In genomic region chr15:83065431-83065830, GRCh38 we compare ENCODE assay signal across 10 cellular contexts. TPM values are rescaled to one million over a fixed set of nuclear protein-coding genes. Genes with fewer than 3 reads are reported as not detected.
A peak's percentile ranks its signal among the peaks of the same experiment; 100 is the strongest.
DNase-seq lines count a peak whose midpoint lies in the region; ATAC-seq, FAIRE-seq and TF ChIP-seq lines count a peak whose summit lies in the region.
"Had no signal": no experiment of that assay in that cellular context is flagged by ENCODE, and none has a peak within 500 bp of the region (broad histone marks: within the 10 kb centered on the region; RNA-seq: fewer than 3 reads in every experiment).

No MANE protein-coding gene starts in this region.

- peaks cover 16% of the 10 kb centered on the region for H3K4me1 Mint-ChIP-seq in activated T-cell treated with anti-CD3 and anti-CD28 coated beads, Interleukin-2, amount 50 U/mL, for 24 hours (ENCODE audit: low read depth)
- H3K4me1 Mint-ChIP-seq in activated naive CD8-positive, alpha-beta T cell (ENCODE audit: low read depth), result peaks cover 17% of the 10 kb centered on the region

- H3K27ac Mint-ChIP-seq in activated T-cell treated with anti-CD3 and anti-CD28 coated beads, Interleukin-2, amount 50 U/mL, for 24 hours, result peak overlapping the region; percentile 92
- peak overlapping the region; percentile 70 for H3K27ac Mint-ChIP-seq in activated naive CD8-positive, alpha-beta T cell

- peak overlapping the region; percentile 90 for H3K9ac ChIP-seq in HepG2 (ENCODE audit: insufficient read depth, low read depth, low read length)

- CTCF ChIA-PET in HepG2 (lab: Yijun Ruan, JAX; ENCODE audit: low intra/inter-chr PET ratio, low total read pairs), result no interaction called here

- peaks cover 6% of the 10 kb centered on the region for H3K9me3 Mint-ChIP-seq in activated T-cell treated with anti-CD3 and anti-CD28 coated beads, Interleukin-2, amount 50 U/mL, for 24 hours
- H3K9me3 Mint-ChIP-seq in activated naive CD8-positive, alpha-beta T cell (ENCODE audit: low read depth), result no peaks in the 10 kb centered on the region
- H3K9me3 Mint-ChIP-seq: activated T-cell treated with anti-CD3 and anti-CD28 coated beads, Interleukin-2, amount 50 U/mL, for 4 hours had no signal

- no peak overlapping the region for H3K4me3 Mint-ChIP-seq in activated T-cell treated with anti-CD3 and anti-CD28 coated beads, Interleukin-2, amount 50 U/mL, for 24 hours
- H3K4me3 Mint-ChIP-seq in activated naive CD8-positive, alpha-beta T cell, result no peak overlapping the region
- H3K4me3 Mint-ChIP-seq: activated T-cell treated with anti-CD3 and anti-CD28 coated beads, Interleukin-2, amount 50 U/mL, for 4 hours had no signal

- ATAC-seq in HepG2, result no peak
- no peak for ATAC-seq in mucosa of descending colon
- ATAC-seq: activated T-cell treated with anti-CD3 and anti-CD28 coated beads, Interleukin-2, amount 50 U/mL, for 4 hours had no signal

- H3K36me3 ChIP-seq in HepG2 (replicated peaks in 1 of 2; ENCODE audit: control insufficient read depth in 1 of 2, insufficient read depth in 2 of 2, low read length in 2 of 2) (peaks cover 2 to 10% of the 10 kb centered on the region in 2 experiments; a peak in 4 of 5 replicates), thyroid gland (no peaks in the 10 kb centered on the region), mucosa of descending colon (ENCODE audit: low read depth) (no peaks in the 10 kb centered on the region)

- H3K27me3 ChIP-seq in HepG2 (ENCODE audit: control insufficient read depth in 1 of 2, insufficient read depth in 2 of 2, low read length in 2 of 2), result no peaks in the 10 kb centered on the region
- H3K27me3 ChIP-seq in thyroid gland, result no peaks in the 10 kb centered on the region

- WGBS in HepG2 (ENCODE audit: low lambda C conversion rate), result 20% methylated on average over 3 of the region's 3 CpGs
- WGBS in thyroid gland, 2 donors, result 36 to 39% methylated on average over 3 of the region's 3 CpGs

- intact Hi-C loops in HepG2 (cut with micrococcal nuclease; ENCODE audit: unreplicated experiment) (loop anchor here (5.0 kb wide), 1 partner anchor 142 kb away; the partner anchor contains the start of gene HDGFL3), thyroid gland (cut with DNase I) (loop anchor here (10.0 kb wide), 1 partner anchor 139 kb away; the partner anchor contains the start of gene HDGFL3), mucosa of descending colon (cut with DNase I, micrococcal nuclease) (no loop called here)

- H3K9me3 ChIP-seq in HepG2 (ENCODE audit: low read length) (no peaks in the 10 kb centered on the region), thyroid gland (no peaks in the 10 kb centered on the region), mucosa of descending colon (no peaks in the 10 kb centered on the region)

- H3K4me3 ChIP-seq in HepG2 (replicated peaks in 1 of 3; ENCODE audit: insufficient read depth in 1 of 3, low read depth in 2 of 3, low read length in 3 of 3), result peak overlapping the region; percentile 71 to 92 (median 81)
- H3K4me3 ChIP-seq in thyroid gland (replicated peaks in 1 of 3), result peak overlapping the region in 2 of 3 donors; percentile 82 to 92
- H3K4me3 ChIP-seq in mucosa of descending colon, result no peak overlapping the region

- BruUV-seq in HepG2 (replicated peaks; lab: Mats Ljungman, UMichigan), result no TSS peak

- no peak overlapping the region for H2AFZ ChIP-seq in HepG2 (ENCODE audit: low read length)

- H3K27ac ChIP-seq in HepG2 (ENCODE audit: extremely low read length, insufficient read depth, low read length) (no peak overlapping the region), thyroid gland (peak overlapping the region in 1 of 3 donors; percentile 9)

- POLR2A ChIA-PET in HepG2 (lab: Yijun Ruan, JAX), result no interaction called here

- peaks cover 64% of the 10 kb centered on the region for H3K79me2 ChIP-seq in HepG2 (ENCODE audit: insufficient read depth, low read length)

- no peak for TF ChIP-seq RAD21 in HepG2 (CRISPR knock-in tag; IDR thresholded peaks at IDR 0.05)

- TF ChIP-seq CTCF in HepG2 (CRISPR knock-in tag; IDR thresholded peaks at IDR 0.05), result no peak
- no peak for TF ChIP-seq CTCF in thyroid gland (IDR thresholded peaks at IDR 0.05)
- no peak for TF ChIP-seq CTCF in mucosa of descending colon (IDR thresholded peaks at IDR 0.05)

- H3K27me3 Mint-ChIP-seq in activated T-cell treated with anti-CD3 and anti-CD28 coated beads, Interleukin-2, amount 50 U/mL, for 24 hours, result no peaks in the 10 kb centered on the region
- H3K27me3 Mint-ChIP-seq in activated naive CD8-positive, alpha-beta T cell, result no peaks in the 10 kb centered on the region

- H3K4me2 ChIP-seq in HepG2 (ENCODE audit: low read depth, low read length), result peak overlapping the region; percentile 76

- H4K20me1 ChIP-seq in HepG2 (ENCODE audit: insufficient read depth, low read length), result peaks cover 38% of the 10 kb centered on the region

- H3K4me1 ChIP-seq in HepG2 (ENCODE audit: insufficient read depth, low read length) (peaks cover 52% of the 10 kb centered on the region), thyroid gland (peaks cover 36 to 42% of the 10 kb centered on the region in 2 donors), mucosa of descending colon (ENCODE audit: low read depth) (peaks cover 44% of the 10 kb centered on the region)

- FAIRE-seq in HepG2 (lab: Jason Lieb, UNC), result no peak

- in situ Hi-C loops in HepG2 (cut with HindIII; ENCODE audit: extremely low pct_ligation_motif_present, low pct_unique_long_range_greater_than_20kb), result no loop called here

- peaks cover 4% of the 10 kb centered on the region for H3K36me3 Mint-ChIP-seq in activated T-cell treated with anti-CD3 and anti-CD28 coated beads, Interleukin-2, amount 50 U/mL, for 24 hours (ENCODE audit: low read depth)
- peaks cover 7% of the 10 kb centered on the region for H3K36me3 Mint-ChIP-seq in activated naive CD8-positive, alpha-beta T cell

- no peak for DNase-seq in activated T-cell treated with anti-CD3 and anti-CD28 coated beads, Interleukin-2, amount 50 U/mL, for 24 hours
- DNase-seq in activated T-cell treated with anti-CD3 and anti-CD28 coated beads for 4 hours (no peak), HepG2 (ENCODE audit: low spot score) (no peak), thyroid gland (no peak), DMS79 (lab: John Stamatoyannopoulos, UW) (no peak), mucosa of descending colon (no peak), DMS53 (lab: John Stamatoyannopoulos, UW) (no peak)
- DNase-seq: activated T-cell treated with anti-CD3 and anti-CD28 coated beads, Interleukin-2, amount 50 U/mL, for 4 hours; DMS79 treated with DMSO at 0.1 percent for 48 hours had no signal

- TF ChIP-seq EP300 in HepG2 (IDR thresholded peaks at IDR 0.05; ENCODE audit: low read depth in 2 of 2, low read length in 2 of 2), result no peak
- no peak for TF ChIP-seq EP300 in HepG2 (CRISPR knock-in tag; IDR thresholded peaks at IDR 0.05; ENCODE audit: borderline replicate concordance)

- no peak for TF ChIP-seq POLR2A in HepG2 (IDR thresholded peaks at IDR 0.05; ENCODE audit: insufficient read depth in 1 of 2, low read depth in 2 of 2, low read length in 2 of 2)
- TF ChIP-seq POLR2A in thyroid gland (IDR thresholded peaks at IDR 0.05), result no peak

RNA-seq across cellular contexts. Expression of gene BTBD1, which starts 1.6 kb away (rescaled TPM):
- total RNA-seq in HepG2 (2016; rRNA removed; fragmentation: Illumina TruSeq; extraction: Trizol), result 53.9 and 73.8 TPM in 2 replicates
- 13.6 and 15.2 TPM in 2 replicates for total RNA-seq in HepG2 (2016; cell fraction: cytosol; rRNA removed; fragmentation: Illumina TruSeq; extraction: Trizol; ENCODE audit: low read depth)
- 53.8 and 73.4 TPM in 2 replicates for total RNA-seq in HepG2 (2016; cell fraction: insoluble cytoplasmic fraction; rRNA removed; fragmentation: Illumina TruSeq; extraction: Trizol)
- 46.1 and 47.0 TPM in 2 replicates for total RNA-seq in HepG2 (2016; cell fraction: membrane; rRNA removed; fragmentation: Illumina TruSeq; extraction: Trizol)
- total RNA-seq in HepG2 (2016; cell fraction: nucleus; rRNA removed; fragmentation: Illumina TruSeq; extraction: Trizol), result 30.5 and 36.6 TPM in 2 replicates
- polyA plus RNA-seq in HepG2 (2011; rRNA removed), result 29.3 and 32.1 TPM in 2 replicates
- polyA plus RNA-seq in HepG2 (2011; cell fraction: cytosol; rRNA removed), result 15.5 and 22.7 TPM in 2 replicates
- polyA plus RNA-seq in HepG2 (2011; cell fraction: nucleus; rRNA removed), result 16.1 and 16.9 TPM in 2 replicates
- 29.1 and 30.1 TPM in 2 replicates for polyA plus RNA-seq in HepG2 (2012)
- 8.4 and 9.7 TPM in 2 replicates for polyA plus RNA-seq in HepG2 (2016; cell fraction: cytosol; fragmentation: Illumina TruSeq; extraction: Trizol; ENCODE audit: low read depth)
- polyA plus RNA-seq in HepG2 (2016; cell fraction: insoluble cytoplasmic fraction; fragmentation: Illumina TruSeq; extraction: Trizol; ENCODE audit: low read depth), result 64.4 and 68.4 TPM in 2 replicates
- polyA plus RNA-seq in HepG2 (2016; cell fraction: membrane; fragmentation: Illumina TruSeq; extraction: Trizol; ENCODE audit: low read depth), result 26.9 and 28.8 TPM in 2 replicates
- 37.4 and 40.1 TPM in 2 replicates for polyA plus RNA-seq in HepG2 (2016; cell fraction: nucleus; fragmentation: Illumina TruSeq; extraction: Trizol; ENCODE audit: insufficient read depth, low read depth)
- polyA minus RNA-seq in HepG2 (2011; rRNA and poly(A)+ RNA removed; ENCODE audit: low replicate concordance), result 24.0 and 76.6 TPM in 2 replicates
- polyA minus RNA-seq in HepG2 (2011; cell fraction: cytosol; rRNA and poly(A)+ RNA removed), result 36.8 and 38.1 TPM in 2 replicates
- 38.5 and 46.7 TPM in 2 replicates for polyA minus RNA-seq in HepG2 (2011; cell fraction: nucleus; rRNA and poly(A)+ RNA removed)
- 10 to 100 TPM; 84.7 to 99.3 (median 94.5) TPM for total RNA-seq in thyroid gland
- 10 to 100 TPM; 50.9 to 57.8 (median 53.7) TPM for total RNA-seq in mucosa of descending colon

RNA-seq across cellular contexts. Expression of gene TM6SF1, which starts 42.0 kb away (rescaled TPM):
- not detected in 2 replicates for total RNA-seq in HepG2 (2016; rRNA removed; fragmentation: Illumina TruSeq; extraction: Trizol)
- total RNA-seq in HepG2 (2016; cell fraction: cytosol; rRNA removed; fragmentation: Illumina TruSeq; extraction: Trizol; ENCODE audit: low read depth), result not detected in 2 replicates
- total RNA-seq in HepG2 (2016; cell fraction: insoluble cytoplasmic fraction; rRNA removed; fragmentation: Illumina TruSeq; extraction: Trizol), result not detected in 2 replicates
- not detected in 2 replicates for total RNA-seq in HepG2 (2016; cell fraction: membrane; rRNA removed; fragmentation: Illumina TruSeq; extraction: Trizol)
- total RNA-seq in HepG2 (2016; cell fraction: nucleus; rRNA removed; fragmentation: Illumina TruSeq; extraction: Trizol), result not detected in 2 replicates
- polyA plus RNA-seq in HepG2 (2011; rRNA removed), result not detected in 2 replicates
- polyA plus RNA-seq in HepG2 (2011; cell fraction: cytosol; rRNA removed), result not detected in 2 replicates
- not detected in 2 replicates for polyA plus RNA-seq in HepG2 (2011; cell fraction: nucleus; rRNA removed)
- not detected in 2 replicates for polyA plus RNA-seq in HepG2 (2012)
- polyA plus RNA-seq in HepG2 (2016; cell fraction: cytosol; fragmentation: Illumina TruSeq; extraction: Trizol; ENCODE audit: low read depth), result not detected in 2 replicates
- polyA plus RNA-seq in HepG2 (2016; cell fraction: insoluble cytoplasmic fraction; fragmentation: Illumina TruSeq; extraction: Trizol; ENCODE audit: low read depth), result not detected in 2 replicates
- not detected in 2 replicates for polyA plus RNA-seq in HepG2 (2016; cell fraction: membrane; fragmentation: Illumina TruSeq; extraction: Trizol; ENCODE audit: low read depth)
- polyA plus RNA-seq in HepG2 (2016; cell fraction: nucleus; fragmentation: Illumina TruSeq; extraction: Trizol; ENCODE audit: insufficient read depth, low read depth), result not detected in 2 replicates
- not detected in 2 replicates for polyA minus RNA-seq in HepG2 (2011; rRNA and poly(A)+ RNA removed; ENCODE audit: low replicate concordance)
- not detected in 2 replicates for polyA minus RNA-seq in HepG2 (2011; cell fraction: cytosol; rRNA and poly(A)+ RNA removed)
- not detected in 2 replicates for polyA minus RNA-seq in HepG2 (2011; cell fraction: nucleus; rRNA and poly(A)+ RNA removed)
- 10 to 100 TPM in 3 of 4 donors, 1 to 10 TPM in 1; 7.8 to 19.9 (median 12.8) TPM for total RNA-seq in thyroid gland
- 1 to 10 TPM; 1.2 to 4.9 (median 1.5) TPM for total RNA-seq in mucosa of descending colon

RNA-seq across cellular contexts. Expression of gene C15orf40, which starts 54.0 kb away (rescaled TPM):
- total RNA-seq in HepG2 (2016; rRNA removed; fragmentation: Illumina TruSeq; extraction: Trizol) (24.0 and 25.5 TPM in 2 replicates), thyroid gland (10 to 100 TPM in 3 of 4 donors, 1 to 10 TPM in 1; 9.7 to 31.6 (median 22.4) TPM), mucosa of descending colon (10 to 100 TPM; 21.4 to 24.6 (median 23.0) TPM)
- total RNA-seq in HepG2 (2016; cell fraction: cytosol; rRNA removed; fragmentation: Illumina TruSeq; extraction: Trizol; ENCODE audit: low read depth), result 30.8 and 39.8 TPM in 2 replicates
- total RNA-seq in HepG2 (2016; cell fraction: insoluble cytoplasmic fraction; rRNA removed; fragmentation: Illumina TruSeq; extraction: Trizol), result 25.7 and 25.9 TPM in 2 replicates
- total RNA-seq in HepG2 (2016; cell fraction: membrane; rRNA removed; fragmentation: Illumina TruSeq; extraction: Trizol), result 36.4 and 42.2 TPM in 2 replicates
- total RNA-seq in HepG2 (2016; cell fraction: nucleus; rRNA removed; fragmentation: Illumina TruSeq; extraction: Trizol), result 13.1 and 15.9 TPM in 2 replicates
- 26.3 and 31.7 TPM in 2 replicates for polyA plus RNA-seq in HepG2 (2011; rRNA removed)
- 23.2 and 25.9 TPM in 2 replicates for polyA plus RNA-seq in HepG2 (2011; cell fraction: cytosol; rRNA removed)
- 12.8 and 15.4 TPM in 2 replicates for polyA plus RNA-seq in HepG2 (2011; cell fraction: nucleus; rRNA removed)
- 17.2 and 19.2 TPM in 2 replicates for polyA plus RNA-seq in HepG2 (2012)
- 44.3 and 51.0 TPM in 2 replicates for polyA plus RNA-seq in HepG2 (2016; cell fraction: cytosol; fragmentation: Illumina TruSeq; extraction: Trizol; ENCODE audit: low read depth)
- 28.8 and 33.4 TPM in 2 replicates for polyA plus RNA-seq in HepG2 (2016; cell fraction: insoluble cytoplasmic fraction; fragmentation: Illumina TruSeq; extraction: Trizol; ENCODE audit: low read depth)
- 35.5 and 38.7 TPM in 2 replicates for polyA plus RNA-seq in HepG2 (2016; cell fraction: membrane; fragmentation: Illumina TruSeq; extraction: Trizol; ENCODE audit: low read depth)
- 22.3 and 28.3 TPM in 2 replicates for polyA plus RNA-seq in HepG2 (2016; cell fraction: nucleus; fragmentation: Illumina TruSeq; extraction: Trizol; ENCODE audit: insufficient read depth, low read depth)
- polyA minus RNA-seq in HepG2 (2011; rRNA and poly(A)+ RNA removed; ENCODE audit: low replicate concordance), result 27.9 and 55.6 TPM in 2 replicates
- polyA minus RNA-seq in HepG2 (2011; cell fraction: cytosol; rRNA and poly(A)+ RNA removed), result 4.3 and 8.2 TPM in 2 replicates
- polyA minus RNA-seq in HepG2 (2011; cell fraction: nucleus; rRNA and poly(A)+ RNA removed), result 32.2 TPM in 2 replicates

Comparison
In these comparisons a context has a peak if more than half of its experiments do, and no peak if none do; other contexts are left out.
1. intact Hi-C loops: an anchor here in HepG2 (5.0 kb wide) and thyroid gland (10.0 kb wide); none called in mucosa of descending colon.